7 cellular contexts compared by ENCODE assay signal in genomic region chr6:161941565-161941964, GRCh38.
"Had no signal": no experiment of that assay in that cellular context is flagged by ENCODE, and none has a peak within 500 bp of the region (broad histone marks: within the 10 kb centered on the region; RNA-seq: fewer than 3 reads in every experiment).

No MANE protein-coding gene starts in this region.

- H3K9me3 Mint-ChIP-seq: H9 had no signal

- H2AFZ ChIP-seq: GM23248 had no signal

- H3K27ac ChIP-seq: GM23248, HL-60 had no signal

- H3K27ac Mint-ChIP-seq: H9 had no signal

- H3K4me3 ChIP-seq: GM23248, K562 had no signal

- H3K4me3 Mint-ChIP-seq: H9 had no signal

- ATAC-seq: K562 had no signal

- DNase-seq: GM23248, H9, HCEC 1CT, IMR-90, KG1 had no signal
